Comparison of ENCODE assay signal across 1 cellular context in genomic region chr5:142823176-142823575, GRCh38.
TF ChIP-seq lines count a peak whose summit lies in the region.

No MANE protein-coding gene starts in this region.

TF ChIP-seq in SK-N-SH, 30 proteins besides CTCF, POLR2A, EP300 and RAD21 (continued from another document):
- TF ChIP-seq MXI1 (IDR thresholded peaks at IDR 0.05; ENCODE audit: low read depth, low read length) (no peak), GABPA (IDR thresholded peaks at IDR 0.05; ENCODE audit: low read depth) (no peak), TAF1 (IDR thresholded peaks at IDR 0.05; ENCODE audit: borderline replicate concordance, low read depth, low read length) (no peak), FOSL2 (IDR thresholded peaks at IDR 0.05; ENCODE audit: borderline replicate concordance, low read depth) (no peak)
